In the genomic region with DNA sequence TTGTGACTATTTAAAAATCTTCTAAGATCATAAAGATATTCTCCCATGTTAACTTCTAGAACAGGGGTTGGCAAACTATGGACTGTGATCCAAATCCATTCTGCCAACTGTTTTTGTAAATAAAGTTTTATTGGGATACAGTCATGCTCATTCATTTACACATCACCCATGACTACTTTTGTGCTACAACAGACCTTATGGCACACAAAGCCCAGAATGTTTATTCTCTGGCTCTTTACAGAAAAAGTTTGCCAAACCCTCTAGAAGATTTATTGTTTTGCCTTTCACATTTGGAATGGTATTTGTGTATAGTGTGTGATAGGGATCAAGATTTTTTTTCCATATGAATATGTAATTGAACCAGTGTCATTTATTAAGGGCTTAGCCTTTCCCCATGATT, we compare ENCODE assay signal across 15 cellular contexts.
A peak's percentile ranks its signal among the peaks of the same experiment; 100 is the strongest.
DNase-seq lines count a peak whose midpoint lies in the region; ATAC-seq and TF ChIP-seq lines count a peak whose summit lies in the region.
"Had no signal": no experiment of that assay in that cellular context is flagged by ENCODE, and none has a peak within 500 bp of the region (broad histone marks: within the 10 kb centered on the region; RNA-seq: fewer than 3 reads in every experiment).

No MANE protein-coding gene starts in this region.

- H3K9me3 ChIP-seq in fibroblast of lung (ENCODE audit: control insufficient read depth, insufficient read depth, low read depth, low read length): no peaks in the 10 kb centered on the region

- H3K9me3 Mint-ChIP-seq in HFFc6 (no peaks in the 10 kb centered on the region), memory B cell (no peaks in the 10 kb centered on the region), Calu3 (ENCODE audit: low read depth, unreplicated experiment) (no peaks in the 10 kb centered on the region)

- no peaks in the 10 kb centered on the region for H3K79me2 ChIP-seq in fibroblast of lung (ENCODE audit: control insufficient read depth, insufficient read depth, low read length)

- H3K4me3 ChIP-seq in fibroblast of lung (replicated peaks in 1 of 4; ENCODE audit: control extremely low read depth in 1 of 4, insufficient read depth in 1 of 4, low read depth in 3 of 4, low read length in 4 of 4): no peak overlapping the region

- TF ChIP-seq CTCF in HFFc6 (IDR thresholded peaks at IDR 0.05) (no peak), fibroblast of lung (conservative IDR thresholded peaks at IDR 0.05 in 1 of 2, IDR thresholded peaks at IDR 0.05 in 1 of 2; ENCODE audit: low read depth in 1 of 2, low read length in 2 of 2) (no peak), Calu3 (IDR thresholded peaks at IDR 0.05; ENCODE audit: unreplicated experiment) (no peak)

- H3K4me3 Mint-ChIP-seq in HFFc6: no peak overlapping the region
- no peak overlapping the region for H3K4me3 Mint-ChIP-seq in memory B cell
- H3K4me3 Mint-ChIP-seq in Calu3 (ENCODE audit: low read depth, unreplicated experiment): no peak overlapping the region
- H3K4me3 Mint-ChIP-seq: B cell; CD4-positive, alpha-beta T cell; H9 had no signal

- H3K4me1 Mint-ChIP-seq in HFFc6 (ENCODE audit: low read depth) (peaks cover 27% of the 10 kb centered on the region), memory B cell (peaks cover 5% of the 10 kb centered on the region), Calu3 (ENCODE audit: low read depth, unreplicated experiment) (no peaks in the 10 kb centered on the region)

- H3K4me1 ChIP-seq in fibroblast of lung (ENCODE audit: control insufficient read depth, extremely low read depth, insufficient read depth, low read length): peaks cover 2% of the 10 kb centered on the region

- no peak overlapping the region for H3K9ac ChIP-seq in fibroblast of lung (ENCODE audit: insufficient read depth, low read length)

- H2AFZ ChIP-seq in fibroblast of lung (ENCODE audit: low read length): no peak overlapping the region

- peaks cover 2% of the 10 kb centered on the region for H3K27me3 Mint-ChIP-seq in HFFc6 (ENCODE audit: insufficient read depth)
- H3K27me3 Mint-ChIP-seq in memory B cell: no peaks in the 10 kb centered on the region
- H3K27me3 Mint-ChIP-seq in Calu3 (ENCODE audit: unreplicated experiment): no peaks in the 10 kb centered on the region
- H3K27me3 Mint-ChIP-seq: B cell; CD4-positive, alpha-beta T cell had no signal

- no TSS peak for BruUV-seq in Calu3 (replicated peaks; lab: Mats Ljungman, UMichigan)

- H3K36me3 ChIP-seq in fibroblast of lung (ENCODE audit: control insufficient read depth, insufficient read depth, low read length): no peaks in the 10 kb centered on the region

- CTCF ChIA-PET in Calu3 (lab: Charles Lee): no interaction called here

- H4K20me1 ChIP-seq in fibroblast of lung (ENCODE audit: control insufficient read depth, extremely low read depth, insufficient read depth, low read length): no peaks in the 10 kb centered on the region

- H3K36me3 Mint-ChIP-seq in HFFc6 (ENCODE audit: low read depth) (no peaks in the 10 kb centered on the region), memory B cell (peaks cover 5% of the 10 kb centered on the region), Calu3 (ENCODE audit: insufficient read depth, unreplicated experiment) (no peaks in the 10 kb centered on the region)

- H3K27me3 ChIP-seq in fibroblast of lung (ENCODE audit: control insufficient read depth, insufficient read depth, low read length): no peaks in the 10 kb centered on the region

- no peak overlapping the region for H3K27ac ChIP-seq in fibroblast of lung (ENCODE audit: insufficient read depth, low read length)

- peak overlapping the region; percentile 11 for H3K27ac Mint-ChIP-seq in HFFc6
- peak overlapping the region; percentile 59 for H3K27ac Mint-ChIP-seq in memory B cell
- no peak overlapping the region for H3K27ac Mint-ChIP-seq in Calu3 (ENCODE audit: unreplicated experiment)
- H3K27ac Mint-ChIP-seq: B cell; CD4-positive, alpha-beta T cell; H9 had no signal

- intact Hi-C loops in Calu3 (cut with micrococcal nuclease; ENCODE audit: unreplicated experiment): no loop called here

- no peak overlapping the region for H3K4me2 ChIP-seq in fibroblast of lung (ENCODE audit: extremely low read depth, insufficient read depth, low read length)

- DNase-seq in HFFc6: peak; percentile 16
- peak; percentile 33 for DNase-seq in NCI-H446 treated with DMSO at 0.1 percent for 48 hours (lab: John Stamatoyannopoulos, UW)
- peak; percentile 39 to 82 for DNase-seq in fibroblast of lung (ENCODE audit: low read depth in 2 of 2)
- no peak for DNase-seq in memory B cell (ENCODE audit: low spot score in 2 of 2)
- no peak for DNase-seq in Calu3
- no peak for DNase-seq in cerebellar nuclear complex (lab: John Stamatoyannopoulos, UW)
- DNase-seq in NCI-H526 (lab: John Stamatoyannopoulos, UW): no peak
- DNase-seq: C1 segment of cervical spinal cord; CD4-positive, alpha-beta T cell; DMS79; GOT3; H9 had no signal

- ATAC-seq in memory B cell (ENCODE audit: low read depth): no peak
- no peak for ATAC-seq in HG03196 (IDR thresholded peaks at IDR 0.05; ENCODE audit: unreplicated experiment)
- ATAC-seq: HepG2 had no signal

Comparison
In these comparisons a context has a peak if more than half of its experiments do, and no peak if none do; other contexts are left out.
1. DNase-seq: peak in HFFc6 (single experiment), NCI-H446 treated with DMSO at 0.1 percent for 48 hours (single experiment) and fibroblast of lung (2 of 2); none in memory B cell (0 of 2), Calu3 (single experiment), cerebellar nuclear complex (0 of 2) and NCI-H526 (0 of 2).